1 cellular context compared by ENCODE assay signal in genomic region chr2:26631401-26631800, GRCh38.
TF ChIP-seq lines count a peak whose summit lies in the region.

No MANE protein-coding gene starts in this region.

TF ChIP-seq in HepG2, 621 proteins besides CTCF, POLR2A, EP300 and RAD21 (continued from another document):
- TF ChIP-seq BCLAF1 (IDR thresholded peaks at IDR 0.05) (no peak), ZSCAN5A (CRISPR knock-in tag; IDR thresholded peaks at IDR 0.05; ENCODE audit: borderline replicate concordance) (no peak), MED1 (CRISPR knock-in tag; IDR thresholded peaks at IDR 0.05) (no peak), STAG1 (CRISPR knock-in tag; IDR thresholded peaks at IDR 0.05) (no peak), SP4 (CRISPR knock-in tag; IDR thresholded peaks at IDR 0.05) (no peak), AHR (CRISPR knock-in tag; IDR thresholded peaks at IDR 0.05) (no peak), KLF12 (CRISPR knock-in tag; IDR thresholded peaks at IDR 0.05; ENCODE audit: borderline replicate concordance) (no peak), FOSL2 (CRISPR knock-in tag; IDR thresholded peaks at IDR 0.05) (no peak), ZKSCAN8 (CRISPR knock-in tag; IDR thresholded peaks at IDR 0.05; ENCODE audit: borderline replicate concordance) (no peak), ZKSCAN1 (IDR thresholded peaks at IDR 0.05; ENCODE audit: low read length) (no peak), MLX (CRISPR knock-in tag; IDR thresholded peaks at IDR 0.05) (no peak), ZSCAN20 (CRISPR knock-in tag; IDR thresholded peaks at IDR 0.05; ENCODE audit: borderline replicate concordance) (no peak), ZSCAN12 (CRISPR knock-in tag; IDR thresholded peaks at IDR 0.05) (no peak), PHF5A (CRISPR knock-in tag; IDR thresholded peaks at IDR 0.05; ENCODE audit: low read depth, unreplicated experiment) (no peak), RNF2 (conservative IDR thresholded peaks at IDR 0.05; ENCODE audit: low read depth) (no peak)
